In the genomic region with DNA sequence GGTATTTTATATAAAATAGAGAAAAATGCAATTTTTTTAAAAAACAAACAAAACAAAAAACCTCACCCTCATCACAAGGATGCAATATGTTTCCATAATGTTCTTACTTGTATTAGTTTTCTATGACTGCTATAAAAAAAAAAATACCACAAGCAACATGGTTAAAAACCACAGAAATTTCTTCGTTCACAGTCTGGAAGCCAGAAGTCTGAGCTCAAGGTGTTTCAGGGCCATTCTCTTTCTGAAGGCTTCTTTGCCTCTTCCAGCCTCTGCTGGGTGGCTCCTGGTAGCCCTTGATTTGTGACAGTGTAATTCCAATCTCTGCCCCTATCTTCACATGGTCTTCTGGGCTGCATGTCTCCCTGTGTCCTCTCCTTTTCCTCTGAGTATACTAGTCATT, we compare ENCODE assay signal across 32 cellular contexts. TPM values are rescaled to one million over a fixed set of nuclear protein-coding genes. Genes with fewer than 3 reads are reported as not detected.
"Had no signal": no experiment of that assay in that cellular context is flagged by ENCODE, and none has a peak within 500 bp of the region (broad histone marks: within the 10 kb centered on the region; RNA-seq: fewer than 3 reads in every experiment).

No MANE protein-coding gene starts in this region.

- H3K4me1 ChIP-seq: left lung, lower lobe of right lung, neural progenitor cell, parathyroid adenoma, testis, thyroid gland, upper lobe of right lung had no signal

- H3K4me2 ChIP-seq: neural progenitor cell had no signal

- H3K4me3 ChIP-seq: left lung, lower lobe of right lung, neural progenitor cell, skin epidermis, stomach, testis, thyroid gland, upper lobe of right lung had no signal

- H3K27me3 ChIP-seq: left lung, neutrophil, stomach, testis, thyroid gland, upper lobe of right lung had no signal

- H3K9me3 ChIP-seq: left lung, lower lobe of right lung, neutrophil, stomach, testis, thyroid gland, upper lobe of right lung had no signal

- H2AFZ ChIP-seq: neural progenitor cell, parathyroid adenoma had no signal

- H3K27ac ChIP-seq: left lung, lower lobe of right lung, neural progenitor cell, neutrophil, parathyroid adenoma, skin epidermis, stomach, testis, thyroid gland, upper lobe of right lung had no signal

- H3K79me2 ChIP-seq: parathyroid adenoma had no signal

- ATAC-seq: left colon; left lung; lower lobe of right lung; natural killer cell; right cardiac atrium; sciatic nerve; stimulated activated naive B cell treated with anti-CD40 and anti-IgM and Interleukin-4, amounts not matched to agents 10 μg/mL and 1 μg/mL and 100 μg/mL, for 72 hours; stimulated activated naive CD8-positive, alpha-beta T cell treated with anti-CD3 and anti-CD28 coated beads, Interleukin-15, Interleukin-2, amounts not matched to agents 100 U/mL and 50 U/mL, for 24 hours; upper lobe of right lung had no signal

- H3K9ac ChIP-seq: neural progenitor cell, parathyroid adenoma had no signal

- DNase-seq: hypothalamus; immature natural killer cell; kidney; left colon; left lung; lower lobe of right lung; mammary epithelial cell; naive B cell; natural killer cell; nephron progenitor cell; occipital lobe; retina; right cardiac atrium; stimulated activated CD4-positive, alpha-beta T cell treated with anti-CD3 and anti-CD28 coated beads, Interleukin-12 subunit alpha, Interleukin-12 subunit beta, amount 100 ng/mL, for 4 hours; stimulated activated CD4-positive, alpha-beta T cell treated with anti-CD3 and anti-CD28 coated beads, Interleukin-15, amount 100 ng/mL, for 24 hours; stimulated activated CD4-positive, alpha-beta T cell treated with anti-CD3 and anti-CD28 coated beads, Interleukin-2, amount 100 ng/mL, for 24 hours; stimulated activated CD4-positive, alpha-beta T cell treated with anti-CD3 and anti-CD28 coated beads, Interleukin-4, amount 100 ng/mL, for 1 hour; stimulated activated naive B cell treated with anti-CD40 and anti-IgM and Interleukin-4, amounts not matched to agents 10 μg/mL and 1 μg/mL and 100 μg/mL, for 72 hours; stimulated activated naive CD8-positive, alpha-beta T cell treated with anti-CD3 and anti-CD28 coated beads, Interleukin-15, Interleukin-2, amounts not matched to agents 100 U/mL and 50 U/mL, for 24 hours; stomach; testis; thyroid gland; trophoblast cell; upper lobe of right lung had no signal

- H3K36me3 ChIP-seq: left lung, lower lobe of right lung, neural progenitor cell, neutrophil, stomach, thyroid gland, upper lobe of right lung had no signal

RNA-seq across cellular contexts. Expression of a gene that starts 21.5 kb away (rescaled TPM):
- total RNA-seq: mesothelial cell of epicardium, mononuclear cell, natural killer cell, osteocyte had no signal
- polyA plus RNA-seq: immature natural killer cell, mammary epithelial cell had no signal
